ENCODE assay signal across 13 cellular contexts in the genomic region with DNA sequence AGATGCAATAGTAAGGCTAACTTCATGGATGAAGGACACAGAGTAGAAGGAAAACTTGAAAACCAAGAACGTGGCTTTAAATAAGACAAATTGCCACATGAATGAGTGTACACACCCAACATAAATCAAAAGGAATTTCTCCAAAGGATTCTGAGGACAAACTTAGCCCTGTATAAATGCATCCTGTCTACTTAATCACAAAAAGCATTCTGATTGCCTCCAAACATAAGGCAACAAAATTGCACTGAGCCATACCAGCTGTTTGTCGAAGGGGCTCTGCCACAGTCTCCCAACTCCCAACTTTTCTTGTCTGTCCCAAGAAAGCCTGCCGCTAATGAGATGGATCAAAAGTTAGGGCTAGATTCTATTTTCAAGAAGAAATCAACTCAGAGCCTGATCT.
DNase-seq lines count a peak whose midpoint lies in the region; ATAC-seq, FAIRE-seq and TF ChIP-seq lines count a peak whose summit lies in the region.
"Had no signal": no experiment of that assay in that cellular context is flagged by ENCODE, and none has a peak within 500 bp of the region (broad histone marks: within the 10 kb centered on the region; RNA-seq: fewer than 3 reads in every experiment).

No MANE protein-coding gene starts in this region.

- H3K27me3 ChIP-seq in pancreas: no peaks in the 10 kb centered on the region
- H3K27me3 ChIP-seq: BLaER1 had no signal

- H3K4me1 ChIP-seq in pancreas: peaks cover 21 to 39% (median 21%) of the 10 kb centered on the region in 3 donors

- intact Hi-C loops in pancreas (cut with DNase I): no loop called here

- ATAC-seq in pancreas (peak in 2 of 4 donors; percentile 4 to 6), GM18861 (IDR thresholded peaks at IDR 0.05; ENCODE audit: unreplicated experiment) (no peak)
- ATAC-seq: activated naive CD4-positive, alpha-beta T cell treated with anti-CD3 and anti-CD28 coated beads, Interleukin-2, amount 50 U/mL, for 72 hours; effector memory CD8-positive, alpha-beta T cell had no signal

- TF ChIP-seq CTCF in fibroblast of villous mesenchyme (IDR thresholded peaks at IDR 0.05; ENCODE audit: insufficient read depth, low read depth, low read length) (no peak), pancreas (IDR thresholded peaks at IDR 0.05) (no peak)

- no peak for FAIRE-seq in pancreas (lab: Jason Lieb, UNC)

- no peaks in the 10 kb centered on the region for H3K36me3 ChIP-seq in pancreas
- H3K36me3 ChIP-seq: HAP-1 had no signal

- H3K27ac ChIP-seq in pancreas: peak overlapping the region in 3 of 4 donors; percentile 29 to 89 (median 83)
- H3K27ac ChIP-seq: BLaER1 had no signal

- no peaks in the 10 kb centered on the region for H3K9me3 ChIP-seq in pancreas
- H3K9me3 ChIP-seq: HAP-1 had no signal

- no peak overlapping the region for H3K4me3 ChIP-seq in fibroblast of villous mesenchyme (ENCODE audit: low read depth, low read length)
- H3K4me3 ChIP-seq in pancreas: no peak overlapping the region
- H3K4me3 ChIP-seq: BLaER1, HAP-1 had no signal

- WGBS in pancreas, 2 donors: 61 to 72% methylated on average over 3 of the region's 3 CpGs

- peak; percentile 31 for DNase-seq in EL
- peak; percentile 18 for DNase-seq in SW480 (ENCODE audit: low spot score)
- peak; percentile 55 for DNase-seq in fibroblast of villous mesenchyme (ENCODE audit: low read depth)
- no peak for DNase-seq in pancreas
- DNase-seq in NOMO-1 treated with DMSO at 0.1 percent for 48 hours (lab: John Stamatoyannopoulos, UW; ENCODE audit: unreplicated experiment): no peak
- no peak for DNase-seq in GM19240 (ENCODE audit: insufficient read length, low spot score)
- no peak for DNase-seq in GOT3 (lab: John Stamatoyannopoulos, UW)
- DNase-seq: effector memory CD8-positive, alpha-beta T cell; stimulated activated CD4-positive, alpha-beta T cell treated with anti-CD3 and anti-CD28 coated beads, Interleukin-4, amount 100 ng/mL, for 1 hour had no signal

Comparison
In these comparisons a context has a peak if more than half of its experiments do, and no peak if none do; other contexts are left out.
1. DNase-seq: peak in EL (single experiment), SW480 (single experiment) and fibroblast of villous mesenchyme (single experiment); none in pancreas (0 of 6), NOMO-1 treated with DMSO at 0.1 percent for 48 hours (single experiment), GM19240 (single experiment) and GOT3 (single experiment).